1 cellular context compared by ENCODE assay signal in the genomic region with DNA sequence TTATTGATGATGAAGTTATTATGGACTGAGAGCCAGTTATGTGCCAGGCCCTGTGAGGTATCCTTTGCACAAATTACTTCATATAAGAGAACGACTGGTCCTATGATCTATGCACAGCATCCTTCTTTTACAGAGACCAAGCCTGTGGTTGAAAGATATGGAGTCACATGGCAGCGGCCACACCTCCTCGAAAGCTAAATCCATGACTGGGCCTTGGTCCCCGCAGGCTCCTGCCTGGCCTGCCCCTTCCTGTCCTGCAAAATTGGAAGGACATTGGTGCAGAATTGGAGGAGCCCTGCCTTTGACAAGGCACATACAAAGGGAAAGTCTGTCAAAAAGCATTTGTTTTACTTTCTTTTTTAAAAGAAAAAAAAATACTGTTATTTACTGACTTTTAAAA.
A peak's percentile ranks its signal among the peaks of the same experiment; 100 is the strongest.
TF ChIP-seq lines count a peak whose summit lies in the region.

No MANE protein-coding gene starts in this region.

TF ChIP-seq in K562, 482 proteins besides CTCF, POLR2A, EP300 and RAD21 (continued from another document):
- TF ChIP-seq, protein P1, sequence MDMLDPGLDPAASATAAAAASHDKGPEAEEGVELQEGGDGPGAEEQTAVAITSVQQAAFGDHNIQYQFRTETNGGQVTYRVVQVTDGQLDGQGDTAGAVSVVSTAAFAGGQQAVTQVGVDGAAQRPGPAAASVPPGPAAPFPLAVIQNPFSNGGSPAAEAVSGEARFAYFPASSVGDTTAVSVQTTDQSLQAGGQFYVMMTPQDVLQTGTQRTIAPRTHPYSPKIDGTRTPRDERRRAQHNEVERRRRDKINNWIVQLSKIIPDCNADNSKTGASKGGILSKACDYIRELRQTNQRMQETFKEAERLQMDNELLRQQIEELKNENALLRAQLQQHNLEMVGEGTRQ (CRISPR knock-in tag; IDR thresholded peaks at IDR 0.05): peak; percentile 13; the same call in 1 of the 2 replicates
